15 cellular contexts compared by ENCODE assay signal in the genomic region with DNA sequence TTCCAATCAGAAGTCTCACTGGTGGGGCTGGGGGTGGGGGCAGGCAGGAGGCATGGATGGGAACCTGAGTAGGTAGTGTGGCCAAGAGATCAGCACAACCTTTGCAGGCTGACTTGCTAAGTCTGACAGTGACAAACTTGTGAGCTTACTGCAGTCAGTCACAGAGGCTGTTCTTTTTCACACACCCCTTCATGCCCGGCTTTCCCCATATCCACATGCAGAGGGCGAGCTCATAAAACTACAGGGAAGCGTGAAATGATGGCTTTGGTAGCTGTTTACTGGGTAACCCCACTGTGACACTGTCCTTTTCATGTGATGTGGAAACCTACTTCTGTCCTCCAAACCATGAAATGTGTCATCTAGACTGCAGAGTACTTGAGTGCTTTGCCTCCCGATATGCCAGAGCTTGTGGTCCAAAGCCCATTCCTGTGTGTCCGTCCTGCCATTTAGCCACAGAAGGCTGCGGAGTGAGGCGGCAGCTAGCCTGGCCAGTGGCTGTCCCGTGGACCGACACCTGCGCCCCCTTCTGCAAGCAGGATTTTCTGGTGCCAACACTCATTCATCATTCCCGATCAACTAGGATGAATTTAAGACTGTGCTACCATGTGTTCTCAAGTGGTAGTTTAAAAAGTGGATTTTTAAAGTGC.
"Had no signal": no experiment of that assay in that cellular context is flagged by ENCODE, and none has a peak within 500 bp of the region (broad histone marks: within the 10 kb centered on the region; RNA-seq: fewer than 3 reads in every experiment).

No MANE protein-coding gene starts in this region.

- H3K27ac Mint-ChIP-seq: activated CD8-positive, alpha-beta T cell treated with anti-CD3 and anti-CD28 coated beads for 36 hours; activated naive CD8-positive, alpha-beta T cell treated with anti-CD3 and anti-CD28 coated beads for 36 hours; activated T-cell treated with anti-CD3 and anti-CD28 coated beads, Interleukin-2, amount 50 U/mL, for 72 hours; nephron had no signal

- H3K4me3 Mint-ChIP-seq: activated CD8-positive, alpha-beta T cell treated with anti-CD3 and anti-CD28 coated beads for 36 hours; activated naive CD8-positive, alpha-beta T cell treated with anti-CD3 and anti-CD28 coated beads for 36 hours; activated T-cell treated with anti-CD3 and anti-CD28 coated beads, Interleukin-2, amount 50 U/mL, for 72 hours; nephron had no signal

- H3K4me1 Mint-ChIP-seq: nephron had no signal

- H3K9me3 Mint-ChIP-seq: activated CD8-positive, alpha-beta T cell treated with anti-CD3 and anti-CD28 coated beads for 36 hours; activated naive CD8-positive, alpha-beta T cell treated with anti-CD3 and anti-CD28 coated beads for 36 hours; activated T-cell treated with anti-CD3 and anti-CD28 coated beads, Interleukin-2, amount 50 U/mL, for 72 hours; nephron had no signal

- DNase-seq: activated CD4-positive, alpha-beta T cell treated with anti-CD3 and anti-CD28 coated beads for 4 hours; activated CD8-positive, alpha-beta memory T cell treated with anti-CD3 and anti-CD28 coated beads, Interleukin-2, amount 50 U/mL, for 4 hours; activated CD8-positive, alpha-beta T cell treated with anti-CD3 and anti-CD28 coated beads for 36 hours; activated gamma-delta T cell treated with Interleukin-2 at 50 U/mL for 16 hours; activated naive CD8-positive, alpha-beta T cell treated with anti-CD3 and anti-CD28 coated beads for 36 hours; activated T-cell treated with anti-CD3 and anti-CD28 coated beads, Interleukin-2, amount 50 U/mL, for 72 hours; anterior cingulate cortex; foreskin melanocyte; head of caudate nucleus; left colon; stimulated activated CD4-positive, alpha-beta T cell treated with anti-CD3 and anti-CD28 coated beads, Interleukin-15, amount 100 ng/mL, for 24 hours; stimulated activated CD4-positive, alpha-beta T cell treated with anti-CD3 and anti-CD28 coated beads, Interleukin-4, amount 100 ng/mL, for 24 hours; T-helper 9 cell had no signal

- H3K27ac ChIP-seq: VCaP had no signal

- H3K27me3 Mint-ChIP-seq: activated CD8-positive, alpha-beta T cell treated with anti-CD3 and anti-CD28 coated beads for 36 hours; activated naive CD8-positive, alpha-beta T cell treated with anti-CD3 and anti-CD28 coated beads for 36 hours had no signal
